ENCODE assay signal across 8 cellular contexts in genomic region chr3:27357665-27358258, GRCh38. TPM values are rescaled to one million over a fixed set of nuclear protein-coding genes. Genes with fewer than 3 reads are reported as not detected.
DNase-seq lines count a peak whose midpoint lies in the region; ATAC-seq, FAIRE-seq and TF ChIP-seq lines count a peak whose summit lies in the region.

No MANE protein-coding gene starts in this region.

- H4K20me1 ChIP-seq in endothelial cell of umbilical vein (replicated peaks; ENCODE audit: control insufficient read depth, extremely low read depth, insufficient read depth, low read length): no peaks in the 10 kb centered on the region

- TF ChIP-seq POLR2A in endothelial cell of umbilical vein (IDR thresholded peaks at IDR 0.05; ENCODE audit: low read depth, low read length) (no peak), upper lobe of left lung (IDR thresholded peaks at IDR 0.05) (no peak)

- H3K4me1 ChIP-seq in endothelial cell of umbilical vein (ENCODE audit: control insufficient read depth, extremely low read depth, insufficient read depth, low read length) (peaks cover 45% of the 10 kb centered on the region), upper lobe of left lung (peaks cover 18 to 30% (median 22%) of the 10 kb centered on the region in 4 donors)

- POLR2A ChIA-PET in endothelial cell of umbilical vein (lab: Charles Lee): no interaction called here

- H3K27ac ChIP-seq in endothelial cell of umbilical vein (ENCODE audit: insufficient read depth, low read depth, low read length): no peak overlapping the region
- H3K27ac ChIP-seq in upper lobe of left lung: no peak overlapping the region

- H3K9ac ChIP-seq in endothelial cell of umbilical vein (replicated peaks; ENCODE audit: extremely low read depth, insufficient read depth, low read length): no peak overlapping the region

- no TSS peak for BruUV-seq in endothelial cell of umbilical vein (replicated peaks; lab: Mats Ljungman, UMichigan)

- intact Hi-C loops in endothelial cell of umbilical vein (cut with micrococcal nuclease): loop anchor here (1.0 kb wide), 4 partner anchors 110 to 324 kb away; no protein-coding TSS in a partner anchor

- no peaks in the 10 kb centered on the region for H3K9me1 ChIP-seq in endothelial cell of umbilical vein (replicated peaks; ENCODE audit: control insufficient read depth, extremely low read depth, insufficient read depth, low read length)

- no peak overlapping the region for H3K4me3 Mint-ChIP-seq in natural killer cell treated with Interleukin-12 subunit alpha and Interleukin-12 subunit beta and Interleukin-15 and Interleukin-18, amount 100 ng/mL, for 72 hours

- no peaks in the 10 kb centered on the region for H3K9me3 ChIP-seq in endothelial cell of umbilical vein (replicated peaks; ENCODE audit: control insufficient read depth, insufficient read depth, low read length)
- no peaks in the 10 kb centered on the region for H3K9me3 ChIP-seq in upper lobe of left lung

- 18 to 40% methylated on average over 1 of the region's 1 CpG for WGBS in upper lobe of left lung, 2 donors

- ATAC-seq in GM18499 (IDR thresholded peaks at IDR 0.05; ENCODE audit: insufficient read depth, unreplicated experiment): peak; percentile 68
- ATAC-seq in HG02852 (IDR thresholded peaks at IDR 0.05; ENCODE audit: unreplicated experiment): peak; percentile 97
- ATAC-seq in natural killer cell treated with Interleukin-12 subunit alpha and Interleukin-12 subunit beta and Interleukin-15 and Interleukin-18, amount 100 ng/mL, for 72 hours: peak; percentile 77 to 82
- peak; percentile 77 to 84 for ATAC-seq in upper lobe of left lung (ENCODE audit: low FRiP score in 2 of 2)

- H3K4me3 ChIP-seq in endothelial cell of umbilical vein (replicated peaks in 1 of 3; ENCODE audit: insufficient read depth in 1 of 3, low read depth in 1 of 3, low read length in 3 of 3) (no peak overlapping the region), upper lobe of left lung (no peak overlapping the region)

- H3K9me3 Mint-ChIP-seq in natural killer cell treated with Interleukin-12 subunit alpha and Interleukin-12 subunit beta and Interleukin-15 and Interleukin-18, amount 100 ng/mL, for 72 hours: no peaks in the 10 kb centered on the region

- H3K27ac Mint-ChIP-seq in natural killer cell treated with Interleukin-12 subunit alpha and Interleukin-12 subunit beta and Interleukin-15 and Interleukin-18, amount 100 ng/mL, for 72 hours: no peak overlapping the region

- H3K36me3 ChIP-seq in endothelial cell of umbilical vein (ENCODE audit: control insufficient read depth in 2 of 2, extremely low read depth in 1 of 2, insufficient read depth in 2 of 2, low read length in 2 of 2) (no peaks in the 10 kb centered on the region), upper lobe of left lung (no peaks in the 10 kb centered on the region)

- H3K4me2 ChIP-seq in endothelial cell of umbilical vein (ENCODE audit: insufficient read depth, low read length): no peak overlapping the region

- H3K27me3 ChIP-seq in endothelial cell of umbilical vein (ENCODE audit: control insufficient read depth in 2 of 2, insufficient read depth in 2 of 2, low read length in 2 of 2) (no peaks in the 10 kb centered on the region), upper lobe of left lung (no peaks in the 10 kb centered on the region)

- no peak for TF ChIP-seq EP300 in upper lobe of left lung (IDR thresholded peaks at IDR 0.05)

- dilution Hi-C loops in endothelial cell of umbilical vein (cut with MboI; ENCODE audit: extremely low pct_ligation_motif_present, low sequenced_read_pairs): no loop called here

- TF ChIP-seq CTCF in endothelial cell of umbilical vein (IDR thresholded peaks at IDR 0.05; ENCODE audit: extremely low read depth in 1 of 2, insufficient read depth in 1 of 2, low read depth in 1 of 2, low read length in 2 of 2): peak; percentile 73 to 79
- peak; percentile 32 to 55 (median 43) for TF ChIP-seq CTCF in upper lobe of left lung (IDR thresholded peaks at IDR 0.05)

- H2AFZ ChIP-seq in endothelial cell of umbilical vein (ENCODE audit: low read depth, low read length): no peak overlapping the region

- DNase-seq in AG08396 (ENCODE audit: low spot score) (peak; percentile 40), NCI-H2029 (lab: John Stamatoyannopoulos, UW) (peak; percentile 8), endothelial cell of umbilical vein (ENCODE audit: low read depth, low spot score) (peak; percentile 80), upper lobe of left lung (peak in 1 of 2 donors; percentile 58)
- peak; percentile 28 to 46 for DNase-seq in activated CD4-positive, alpha-beta T cell treated with anti-CD3 and anti-CD28 coated beads for 24 hours (ENCODE audit: low read depth in 2 of 2)
- peak; percentile 71 for DNase-seq in natural killer cell treated with Interleukin-12 subunit alpha and Interleukin-12 subunit beta and Interleukin-15 and Interleukin-18, amount 100 ng/mL, for 72 hours (ENCODE audit: low spot score)

- no peaks in the 10 kb centered on the region for H3K27me3 Mint-ChIP-seq in natural killer cell treated with Interleukin-12 subunit alpha and Interleukin-12 subunit beta and Interleukin-15 and Interleukin-18, amount 100 ng/mL, for 72 hours

- peaks cover 4 to 21% of the 10 kb centered on the region in 2 donors for H3K4me1 Mint-ChIP-seq in natural killer cell treated with Interleukin-12 subunit alpha and Interleukin-12 subunit beta and Interleukin-15 and Interleukin-18, amount 100 ng/mL, for 72 hours (ENCODE audit: low read depth in 2 of 2)

- CTCF ChIA-PET in endothelial cell of umbilical vein (lab: Charles Lee): interaction anchor here (0.6 to 1.5 kb wide), 41 partner anchors 9 to 954 kb away, joined by 3 to 59 read pairs (median 4); partner anchors contain the start of genes NEK10 and SLC4A7

- peak; percentile 57 for FAIRE-seq in endothelial cell of umbilical vein (lab: Jason Lieb, UNC)

- H3K36me3 Mint-ChIP-seq in natural killer cell treated with Interleukin-12 subunit alpha and Interleukin-12 subunit beta and Interleukin-15 and Interleukin-18, amount 100 ng/mL, for 72 hours: no peaks in the 10 kb centered on the region

- no peaks in the 10 kb centered on the region for H3K79me2 ChIP-seq in endothelial cell of umbilical vein (ENCODE audit: control insufficient read depth, insufficient read depth, low read length)

TF ChIP-seq in endothelial cell of umbilical vein, 7 proteins besides CTCF, POLR2A, EP300 and RAD21:
- TF ChIP-seq GATA2 (IDR thresholded peaks at IDR 0.05; ENCODE audit: insufficient read depth, insufficient read length, low read depth, low read length): no peak
- TF ChIP-seq MYC (IDR thresholded peaks at IDR 0.05; ENCODE audit: low read depth, low read length): no peak
- TF ChIP-seq EZH2 (IDR thresholded peaks at IDR 0.05; ENCODE audit: borderline replicate concordance, low read depth, low read length, severe bottlenecking): no peak
- TF ChIP-seq FOS (IDR thresholded peaks at IDR 0.05; ENCODE audit: borderline replicate concordance, insufficient read depth, low read length): no peak
- TF ChIP-seq POLR2AphosphoS5 (IDR thresholded peaks at IDR 0.05; ENCODE audit: insufficient read depth, low read depth, low read length): no peak
- TF ChIP-seq MAX (IDR thresholded peaks at IDR 0.05; ENCODE audit: insufficient read depth, insufficient read length): no peak
- TF ChIP-seq JUN (IDR thresholded peaks at IDR 0.05; ENCODE audit: borderline replicate concordance, insufficient read depth, insufficient read length, low read depth): no peak

RNA-seq across cellular contexts. Expression of gene NEK10, which starts 11.4 kb away (rescaled TPM):
- total RNA-seq in endothelial cell of umbilical vein (4.6 and 5.0 TPM in 2 replicates), upper lobe of left lung (10 to 100 TPM in 4 of 6 donors, 1 to 10 TPM in 1, under 1 TPM in 1; 0.29 to 85.3 (median 12.1) TPM)
- polyA plus RNA-seq in endothelial cell of umbilical vein: 0.24 and 0.32 TPM in 2 replicates
- 0.26 and 0.32 TPM in 2 replicates for polyA plus RNA-seq in endothelial cell of umbilical vein (2011; cell fraction: cytosol; rRNA removed)
- 2.9 and 5.2 TPM in 2 replicates for polyA plus RNA-seq in endothelial cell of umbilical vein (2011; cell fraction: nucleus; rRNA removed)
- 0.37 and 0.80 TPM in 2 replicates for polyA plus RNA-seq in endothelial cell of umbilical vein (2012)
- polyA minus RNA-seq in endothelial cell of umbilical vein: 2.4 and 2.8 TPM in 2 replicates
- polyA minus RNA-seq in endothelial cell of umbilical vein (2011; cell fraction: cytosol; rRNA and poly(A)+ RNA removed): 1.3 TPM
- 13.4 TPM in 2 replicates for polyA minus RNA-seq in endothelial cell of umbilical vein (2011; cell fraction: nucleus; rRNA and poly(A)+ RNA removed)
- total RNA-seq in natural killer cell treated with Interleukin-12 subunit alpha and Interleukin-12 subunit beta and Interleukin-15 and Interleukin-18, amount 100 ng/mL, for 72 hours: 1 to 10 TPM; 1.1 to 4.0 TPM
